ENCODE assay signal across 31 cellular contexts in genomic region chr16:1305823-1306222, GRCh38. TPM values are rescaled to one million over a fixed set of nuclear protein-coding genes. Genes with fewer than 3 reads are reported as not detected.
A peak's percentile ranks its signal among the peaks of the same experiment; 100 is the strongest.
DNase-seq lines count a peak whose midpoint lies in the region; ATAC-seq and TF ChIP-seq lines count a peak whose summit lies in the region.
"Had no signal": no experiment of that assay in that cellular context is flagged by ENCODE, and none has a peak within 500 bp of the region (broad histone marks: within the 10 kb centered on the region; RNA-seq: fewer than 3 reads in every experiment).

No MANE protein-coding gene starts in this region.

- peaks cover 9% of the 10 kb centered on the region for H3K36me3 Mint-ChIP-seq in activated T-cell treated with anti-CD3 and anti-CD28 coated beads, Interleukin-2, amount 50 U/mL, for 24 hours (ENCODE audit: low read depth)
- peaks cover 10% of the 10 kb centered on the region for H3K36me3 Mint-ChIP-seq in dendritic cell treated with granulocyte-macrophage colony-stimulating factor and Interleukin-4, amounts not matched to agents 40 ng/mL and 50 ng/mL, for 4 days (ENCODE audit: low read depth)
- peaks cover 9% of the 10 kb centered on the region for H3K36me3 Mint-ChIP-seq in stimulated activated naive CD8-positive, alpha-beta T cell treated with anti-CD3 and anti-CD28 coated beads, Interleukin-15, Interleukin-2, amounts not matched to agents 100 ng/mL and 50 ng/mL, for 24 hours (ENCODE audit: low read depth)
- H3K36me3 Mint-ChIP-seq: mesothelial cell of epicardium had no signal

- H3K9me3 Mint-ChIP-seq in activated T-cell treated with anti-CD3 and anti-CD28 coated beads, Interleukin-2, amount 50 U/mL, for 24 hours, result no peaks in the 10 kb centered on the region
- no peaks in the 10 kb centered on the region for H3K9me3 Mint-ChIP-seq in dendritic cell treated with granulocyte-macrophage colony-stimulating factor and Interleukin-4, amounts not matched to agents 40 ng/mL and 50 ng/mL, for 4 days
- no peaks in the 10 kb centered on the region for H3K9me3 Mint-ChIP-seq in stimulated activated naive CD8-positive, alpha-beta T cell treated with anti-CD3 and anti-CD28 coated beads, Interleukin-15, Interleukin-2, amounts not matched to agents 100 ng/mL and 50 ng/mL, for 24 hours
- H3K9me3 Mint-ChIP-seq: mesothelial cell of epicardium; natural killer cell treated with Interleukin-12 subunit alpha and Interleukin-12 subunit beta and Interleukin-15 and Interleukin-18, amount 100 ng/mL, for 72 hours had no signal

- H3K36me3 ChIP-seq in PC-9 (ENCODE audit: low read depth) (no peaks in the 10 kb centered on the region), ascending aorta (no peaks in the 10 kb centered on the region)
- H3K36me3 ChIP-seq: esophagus squamous epithelium, gastrocnemius medialis, left ventricle myocardium inferior, pancreas had no signal

- no peak overlapping the region for H3K4me2 ChIP-seq in PC-9

- H3K27me3 ChIP-seq in PC-9 (ENCODE audit: insufficient read depth, low read depth) (no peaks in the 10 kb centered on the region), ascending aorta (peaks cover 2% of the 10 kb centered on the region)
- H3K27me3 ChIP-seq: pancreas had no signal

- H3K9me2 ChIP-seq in PC-9 (ENCODE audit: insufficient read depth), result no peaks in the 10 kb centered on the region

- POLR2A ChIA-PET in PC-9 (lab: Charles Lee; ENCODE audit: unreplicated experiment), result interaction anchor here (0.7 kb wide), 1 partner anchor 705 kb away, joined by 5 read pairs; no protein-coding TSS in a partner anchor

- H3K79me2 ChIP-seq in PC-9 (ENCODE audit: low read depth), result peaks cover 10% of the 10 kb centered on the region

- H3K27me3 Mint-ChIP-seq in activated T-cell treated with anti-CD3 and anti-CD28 coated beads, Interleukin-2, amount 50 U/mL, for 24 hours, result no peaks in the 10 kb centered on the region
- peaks cover 14% of the 10 kb centered on the region for H3K27me3 Mint-ChIP-seq in dendritic cell treated with granulocyte-macrophage colony-stimulating factor and Interleukin-4, amounts not matched to agents 40 ng/mL and 50 ng/mL, for 4 days
- H3K27me3 Mint-ChIP-seq in stimulated activated naive CD8-positive, alpha-beta T cell treated with anti-CD3 and anti-CD28 coated beads, Interleukin-15, Interleukin-2, amounts not matched to agents 100 ng/mL and 50 ng/mL, for 24 hours, result no peaks in the 10 kb centered on the region
- H3K27me3 Mint-ChIP-seq: natural killer cell treated with Interleukin-12 subunit alpha and Interleukin-12 subunit beta and Interleukin-15 and Interleukin-18, amount 100 ng/mL, for 72 hours had no signal

- no TSS peak for BruUV-seq in PC-9 (replicated peaks; lab: Mats Ljungman, UMichigan)

- no peak overlapping the region for H3K4me3 ChIP-seq in PC-9
- H3K4me3 ChIP-seq in ascending aorta, result no peak overlapping the region
- H3K4me3 ChIP-seq: coronary artery, esophagus squamous epithelium, gastrocnemius medialis, left ventricle myocardium inferior, pancreas had no signal

- TF ChIP-seq CTCF in PC-9 (conservative IDR thresholded peaks at IDR 0.05) (no peak), ascending aorta (IDR thresholded peaks at IDR 0.05) (no peak)

- no peak for ATAC-seq in HG03175 (IDR thresholded peaks at IDR 0.05; ENCODE audit: unreplicated experiment)
- ATAC-seq in GM18511 (IDR thresholded peaks at IDR 0.05; ENCODE audit: unreplicated experiment), result no peak
- ATAC-seq: gastrocnemius medialis; natural killer cell treated with Interleukin-12 subunit alpha and Interleukin-12 subunit beta and Interleukin-15 and Interleukin-18, amount 100 ng/mL, for 72 hours; pancreas; right cardiac atrium had no signal

- H3K27ac Mint-ChIP-seq in activated T-cell treated with anti-CD3 and anti-CD28 coated beads, Interleukin-2, amount 50 U/mL, for 24 hours, result peak overlapping the region; percentile 93
- peak overlapping the region; percentile 55 for H3K27ac Mint-ChIP-seq in dendritic cell treated with granulocyte-macrophage colony-stimulating factor and Interleukin-4, amounts not matched to agents 40 ng/mL and 50 ng/mL, for 4 days
- peak overlapping the region; percentile 88 for H3K27ac Mint-ChIP-seq in stimulated activated naive CD8-positive, alpha-beta T cell treated with anti-CD3 and anti-CD28 coated beads, Interleukin-15, Interleukin-2, amounts not matched to agents 100 ng/mL and 50 ng/mL, for 24 hours

- DNase-seq in activated T-cell treated with anti-CD3 and anti-CD28 coated beads, Interleukin-2, amount 50 U/mL, for 24 hours, result no peak
- no peak for DNase-seq in activated T-cell treated with anti-CD3 and anti-CD28 coated beads, Interleukin-2, amount 50 U/mL, for 1 hour
- DNase-seq in PC-9, result no peak
- no peak for DNase-seq in ascending aorta (ENCODE audit: low spot score in 2 of 2)
- DNase-seq: activated CD4-positive, alpha-beta T cell treated with anti-CD3 and anti-CD28 coated beads, Interleukin-2, amount 50 U/mL, for 48 hours; activated gamma-delta T cell treated with Interleukin-2 at 50 U/mL for 16 hours; activated T-cell treated with anti-CD3 and anti-CD28 coated beads for 4 hours; amygdala; DMS79 treated with DMSO at 0.1 percent for 48 hours; esophagus squamous epithelium; gastrocnemius medialis; GOT3; hippocampal formation; Karpas-422; left ventricle myocardium inferior; MV-4-11; NCI-H187; NCI-H2171 treated with DMSO at 0.1 percent for 48 hours; NCI-H524 treated with DMSO at 0.1 percent for 48 hours; pancreas; right cardiac atrium; RPMI8226; T-helper 9 cell had no signal

- H3K9me3 ChIP-seq in PC-9 (ENCODE audit: insufficient read depth, low read depth) (no peaks in the 10 kb centered on the region), ascending aorta (no peaks in the 10 kb centered on the region)
- H3K9me3 ChIP-seq: esophagus squamous epithelium, gastrocnemius medialis, left ventricle myocardium inferior, pancreas had no signal

- no peak overlapping the region for H3K4me3 Mint-ChIP-seq in activated T-cell treated with anti-CD3 and anti-CD28 coated beads, Interleukin-2, amount 50 U/mL, for 24 hours
- H3K4me3 Mint-ChIP-seq in dendritic cell treated with granulocyte-macrophage colony-stimulating factor and Interleukin-4, amounts not matched to agents 40 ng/mL and 50 ng/mL, for 4 days, result no peak overlapping the region
- no peak overlapping the region for H3K4me3 Mint-ChIP-seq in stimulated activated naive CD8-positive, alpha-beta T cell treated with anti-CD3 and anti-CD28 coated beads, Interleukin-15, Interleukin-2, amounts not matched to agents 100 ng/mL and 50 ng/mL, for 24 hours
- H3K4me3 Mint-ChIP-seq: natural killer cell treated with Interleukin-12 subunit alpha and Interleukin-12 subunit beta and Interleukin-15 and Interleukin-18, amount 100 ng/mL, for 72 hours had no signal

- no peak overlapping the region for H2AFZ ChIP-seq in PC-9

- CTCF ChIA-PET in PC-9 (lab: Charles Lee), result no interaction called here

- H4K20me1 ChIP-seq in PC-9 (ENCODE audit: insufficient read depth), result peaks cover 9% of the 10 kb centered on the region

- H3K27ac ChIP-seq in PC-9 (0 out of 2 replicates have a peak overlapping the region, but pooled peaks have one; percentile 4), ascending aorta (no peak overlapping the region)
- H3K27ac ChIP-seq: coronary artery, gastrocnemius medialis, left ventricle myocardium inferior, pancreas had no signal

- peaks cover 30% of the 10 kb centered on the region for H3F3A ChIP-seq in PC-9 (ENCODE audit: insufficient read depth, low read depth)

- peaks cover 36% of the 10 kb centered on the region for H3K4me1 Mint-ChIP-seq in activated T-cell treated with anti-CD3 and anti-CD28 coated beads, Interleukin-2, amount 50 U/mL, for 24 hours (ENCODE audit: low read depth)
- peaks cover 53% of the 10 kb centered on the region for H3K4me1 Mint-ChIP-seq in dendritic cell treated with granulocyte-macrophage colony-stimulating factor and Interleukin-4, amounts not matched to agents 40 ng/mL and 50 ng/mL, for 4 days (ENCODE audit: low read depth)
- peaks cover 46% of the 10 kb centered on the region for H3K4me1 Mint-ChIP-seq in stimulated activated naive CD8-positive, alpha-beta T cell treated with anti-CD3 and anti-CD28 coated beads, Interleukin-15, Interleukin-2, amounts not matched to agents 100 ng/mL and 50 ng/mL, for 24 hours (ENCODE audit: low read depth)

- H3K4me1 ChIP-seq in PC-9 (replicated peaks; ENCODE audit: insufficient read depth) (peaks cover 31% of the 10 kb centered on the region), ascending aorta (peaks cover 6 to 7% of the 10 kb centered on the region in 2 donors)

- intact Hi-C loops in PC-9 (cut with micrococcal nuclease; ENCODE audit: unreplicated experiment), result loop anchor here (10.0 kb wide), 1 partner anchor 109 kb away; the partner anchor contains the start of gene UNKL
- intact Hi-C loops in dendritic cell treated with granulocyte-macrophage colony-stimulating factor and Interleukin-4, amounts not matched to agents 40 ng/mL and 50 ng/mL, for 4 days (cut with micrococcal nuclease), result no loop called here
- intact Hi-C loops in ascending aorta (cut with DNase I), result loop anchor here (5.0 kb wide), 1 partner anchor 306 kb away; the partner anchor contains the start of genes CRAMP1 and IFT140

RNA-seq across cellular contexts. Expression of gene UBE2I, which starts 3.6 kb away (rescaled TPM):
- total RNA-seq in PC-9 (2021) (218 and 271 TPM in 2 replicates), ascending aorta (141 TPM)

RNA-seq across cellular contexts. Expression of gene BAIAP3, which starts 27.6 kb away (rescaled TPM):
- total RNA-seq in PC-9 (2021), result 35.0 and 47.3 TPM in 2 replicates
- 0.64 TPM for total RNA-seq in ascending aorta

RNA-seq across cellular contexts. Expression of gene TSR3, which starts 45.9 kb away (rescaled TPM):
- total RNA-seq in PC-9 (2021) (69.5 and 108 TPM in 2 replicates), ascending aorta (143 TPM)

RNA-seq across cellular contexts. Expression of gene GNPTG, which starts 45.9 kb away (rescaled TPM):
- total RNA-seq in PC-9 (2021) (40.6 and 50.7 TPM in 2 replicates), ascending aorta (86.6 TPM)

RNA-seq across cellular contexts. Expression of gene TPSD1, which starts 50.0 kb away (rescaled TPM):
- total RNA-seq in PC-9 (2021) (not detected in 2 replicates), ascending aorta (20.8 TPM)
- total RNA-seq: A172; left ventricle myocardium inferior; mesothelial cell of epicardium; natural killer cell treated with Interleukin-12 subunit alpha and Interleukin-12 subunit beta and Interleukin-15 and Interleukin-18, amount 100 ng/mL, for 72 hours had no signal

Comparison
In these comparisons a context has a peak if more than half of its experiments do, and no peak if none do; other contexts are left out.
1. RNA of gene BAIAP3, which starts 27.6 kb away (total RNA-seq): 35.0 to 47.3 TPM in PC-9; 0.64 TPM in ascending aorta (single experiment); every median in the first group is over 10 times any median in the second.
2. Peak in every context shown above with its lines, with median percentiles within 50 percentile points of each other: H3K27ac Mint-ChIP-seq.